ENCODE assay signal across 8 cellular contexts in the genomic region with DNA sequence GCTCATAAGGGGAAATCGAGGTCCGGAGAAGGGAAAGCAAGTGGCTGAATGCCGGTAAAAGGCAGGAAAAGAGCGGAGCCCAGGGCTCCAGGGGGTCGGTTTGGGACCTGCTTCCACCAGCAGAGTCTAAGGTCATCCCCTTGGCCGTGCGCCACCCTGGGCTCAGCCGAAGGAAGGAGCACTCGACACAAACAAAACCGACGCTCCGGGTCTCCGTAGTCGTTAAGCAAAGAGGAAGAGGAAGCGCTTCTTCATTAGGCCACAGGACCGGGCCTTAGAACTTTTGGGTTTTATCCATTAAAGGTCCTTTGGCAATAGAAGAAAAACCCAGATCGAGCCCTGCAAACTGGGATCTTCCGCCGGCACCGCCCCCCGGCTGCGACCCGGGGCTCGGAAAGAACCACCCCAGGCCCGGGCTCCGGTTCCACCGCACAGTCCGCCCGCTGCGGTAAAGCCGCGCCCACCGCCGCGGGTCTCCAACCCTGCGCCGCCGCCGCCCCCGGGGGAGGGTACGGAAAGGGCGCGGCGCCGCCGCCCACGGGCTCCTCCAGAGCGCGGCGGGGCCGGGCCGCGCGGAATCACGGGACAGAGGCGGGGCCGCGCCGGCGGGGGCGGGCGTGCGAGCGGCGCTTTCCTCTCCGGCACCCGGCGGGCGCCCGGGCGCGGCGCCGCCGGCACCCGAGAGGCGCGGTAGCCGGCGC. TPM values are rescaled to one million over a fixed set of nuclear protein-coding genes. Genes with fewer than 3 reads are reported as not detected.
A peak's percentile ranks its signal among the peaks of the same experiment; 100 is the strongest.
DNase-seq lines count a peak whose midpoint lies in the region; ATAC-seq and FAIRE-seq lines count a peak whose summit lies in the region.

Gene TTL (plus strand): TSS at position 629 of the 701 bp plus-strand sequence. CDS start 189 bp downstream, outside the sequence.

- H4K91ac ChIP-seq in neuronal stem cell (ENCODE audit: low read depth, low read length, poor library complexity), result no peak within 1 kb of the TSS

- H3K36me3 ChIP-seq in SJSA1 (peaks cover 31% of the 10 kb centered on the region), neuronal stem cell (replicated peaks in 1 of 2; ENCODE audit: control insufficient read depth in 2 of 2, insufficient read depth in 2 of 2, low read length in 2 of 2) (peaks cover 4 to 28% of the 10 kb centered on the region in 2 donors), subcutaneous abdominal adipose tissue (ENCODE audit: control insufficient read depth in 5 of 5, insufficient read depth in 5 of 5, low read length in 5 of 5) (peaks cover 0 to 2% (median 0%) of the 10 kb centered on the region in 5 donors)

- FAIRE-seq in frontal cortex (lab: Jason Lieb, UNC), result no peak

- peak within 1 kb of the TSS; percentile 53 for H3K27ac ChIP-seq in SJSA1
- H3K27ac ChIP-seq in neuronal stem cell (replicated peaks; ENCODE audit: low read length), result peak within 1 kb of the TSS; percentile 73
- H3K27ac ChIP-seq in subcutaneous abdominal adipose tissue (ENCODE audit: low read depth, low read length), result peak within 1 kb of the TSS; percentile 88

- peak within 1 kb of the TSS; percentile 97 for H2AFZ ChIP-seq in neuronal stem cell (ENCODE audit: low read length)

- H3K23ac ChIP-seq in neuronal stem cell (ENCODE audit: low read depth, low read length, poor library complexity), result peak within 1 kb of the TSS; percentile 71

- no peaks in the 10 kb centered on the region for H3K9me3 ChIP-seq in SJSA1 (replicated peaks)
- peaks cover 0 to 15% of the 10 kb centered on the region in 2 donors for H3K9me3 ChIP-seq in neuronal stem cell (replicated peaks in 1 of 2; ENCODE audit: control insufficient read depth in 2 of 2, insufficient read depth in 1 of 2, low read depth in 1 of 2, low read length in 2 of 2)
- no peaks in the 10 kb centered on the region for H3K9me3 ChIP-seq in subcutaneous abdominal adipose tissue (ENCODE audit: control insufficient read depth in 5 of 5, low read length in 5 of 5)

- H2BK15ac ChIP-seq in neuronal stem cell (ENCODE audit: low read length), result no peak within 1 kb of the TSS

- H3K4ac ChIP-seq in neuronal stem cell (ENCODE audit: low read length), result no peak within 1 kb of the TSS

- peak within 1 kb of the TSS; percentile 92 for H3K4me3 ChIP-seq in SJSA1
- peak within 1 kb of the TSS; percentile 95 to 98 for H3K4me3 ChIP-seq in neuronal stem cell (ENCODE audit: low read length in 2 of 2)
- H3K4me3 ChIP-seq in subcutaneous abdominal adipose tissue (ENCODE audit: low read depth in 1 of 5, low read length in 5 of 5), result peak within 1 kb of the TSS; percentile 85 to 92 (median 91)

- peak within 1 kb of the TSS; percentile 97 for H3K18ac ChIP-seq in neuronal stem cell (ENCODE audit: low read length)

- peak within 1 kb of the TSS; percentile 89 for H2BK5ac ChIP-seq in neuronal stem cell (ENCODE audit: low read length)

- peaks cover 17% of the 10 kb centered on the region for H3K4me1 ChIP-seq in SJSA1 (replicated peaks)
- peaks cover 4 to 7% of the 10 kb centered on the region in 2 donors for H3K4me1 ChIP-seq in neuronal stem cell (ENCODE audit: control insufficient read depth in 2 of 2, insufficient read depth in 1 of 2, low read depth in 1 of 2, low read length in 2 of 2)
- peaks cover 3 to 32% (median 26%) of the 10 kb centered on the region in 5 donors for H3K4me1 ChIP-seq in subcutaneous abdominal adipose tissue (ENCODE audit: control insufficient read depth in 5 of 5, insufficient read depth in 5 of 5, low read length in 5 of 5)

- peak; percentile 76 for DNase-seq in DMS53 treated with DMSO at 0.1 percent for 48 hours (lab: John Stamatoyannopoulos, UW; ENCODE audit: unreplicated experiment)
- DNase-seq in HuH-7.5 (ENCODE audit: low spot score), result peak; percentile 84
- DNase-seq in SJSA1 (ENCODE audit: low read depth in 1 of 2, low spot score in 2 of 2), result peak; percentile 57 to 75
- peak; percentile 83 for DNase-seq in activated naive CD4-positive, alpha-beta T cell treated with Interleukin-2 at 50 U/mL for 16 hours
- peak; percentile 90 to 96 for DNase-seq in frontal cortex (ENCODE audit: low spot score in 2 of 2)
- peak; percentile 74 for DNase-seq in neuronal stem cell (ENCODE audit: low spot score)

- peak within 1 kb of the TSS; percentile 93 for H3K9ac ChIP-seq in neuronal stem cell (ENCODE audit: low read depth, low read length, poor library complexity)
- peak within 1 kb of the TSS; percentile 73 to 90 (median 85) for H3K9ac ChIP-seq in subcutaneous abdominal adipose tissue (ENCODE audit: low read length in 5 of 5)

- no peak within 1 kb of the TSS for H3K14ac ChIP-seq in neuronal stem cell (ENCODE audit: low read length)

- H3K27me3 ChIP-seq in SJSA1 (replicated peaks) (no peaks in the 10 kb centered on the region), neuronal stem cell (ENCODE audit: control insufficient read depth in 3 of 3, insufficient read depth in 3 of 3, low read depth in 1 of 3, low read length in 3 of 3) (no peaks in the 10 kb centered on the region), subcutaneous abdominal adipose tissue (ENCODE audit: control insufficient read depth in 5 of 5, insufficient read depth in 4 of 5, low read length in 5 of 5) (no peaks in the 10 kb centered on the region)

- no CpG with 5 or more reads among the region's 80 CpGs for WGBS in neuronal stem cell (ENCODE audit: extremely low coverage in 2 of 2, insufficient read length in 2 of 2, insufficient replicate concordance in 1 of 2), 2 donors

- no peaks in the 10 kb centered on the region for H3K79me1 ChIP-seq in neuronal stem cell (ENCODE audit: low read depth, low read length)

- peak within 1 kb of the TSS; percentile 88 for H3K4me2 ChIP-seq in neuronal stem cell (ENCODE audit: insufficient read depth, low read length, poor library complexity, severe bottlenecking)

- no peak within 1 kb of the TSS for H2BK120ac ChIP-seq in neuronal stem cell (ENCODE audit: low read depth, low read length)

- ATAC-seq in GM21526 (IDR thresholded peaks at IDR 0.05; ENCODE audit: low FRiP score, unreplicated experiment), result peak; percentile 59

- H2AK5ac ChIP-seq in neuronal stem cell (ENCODE audit: low read depth, low read length), result no peak within 1 kb of the TSS

- peak within 1 kb of the TSS; percentile 67 for H4K8ac ChIP-seq in neuronal stem cell (ENCODE audit: low read depth, low read length)

- H2BK12ac ChIP-seq in neuronal stem cell (ENCODE audit: low read length), result no peak within 1 kb of the TSS

RNA-seq across cellular contexts. Expression of gene TTL, which starts in this region (rescaled TPM):
- total RNA-seq in SJSA1 (2014; rRNA removed; shearing (Covaris generic)), result 33.7 and 47.7 TPM in 2 replicates
- total RNA-seq in frontal cortex, result 70.1 TPM
- 34.9 TPM for polyA plus RNA-seq in neuronal stem cell (2013, experiment 1 of 2)
- polyA plus RNA-seq in neuronal stem cell (2013, experiment 2 of 2), result 37.1 TPM

Comparison
In these comparisons a context has a peak if more than half of its experiments do, and no peak if none do; other contexts are left out.
1. Peak in every context shown above with its lines: DNase-seq, ATAC-seq, H3K4me3 ChIP-seq and H3K27ac ChIP-seq.